ENCODE assay signal across 8 cellular contexts in the genomic region with DNA sequence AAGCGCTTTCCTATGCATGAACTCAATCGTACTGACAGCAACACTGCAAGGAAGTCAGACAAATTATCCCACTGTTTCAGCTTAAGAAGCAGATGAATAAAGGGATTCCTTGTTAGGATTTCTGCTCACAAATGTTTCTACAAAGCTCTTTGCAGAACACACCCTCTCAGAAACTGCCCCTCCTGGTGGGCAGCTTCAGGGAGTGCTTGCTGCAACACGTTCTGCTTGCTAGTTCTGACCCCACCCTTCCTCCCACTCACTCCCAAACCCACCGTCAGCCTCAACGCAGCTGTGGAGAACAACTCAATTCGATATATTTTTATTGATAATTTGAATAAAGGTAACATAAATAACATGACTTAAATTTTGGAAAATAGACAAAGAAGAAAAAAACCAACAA.
DNase-seq lines count a peak whose midpoint lies in the region; ATAC-seq, FAIRE-seq and TF ChIP-seq lines count a peak whose summit lies in the region.

No MANE protein-coding gene starts in this region.

- POLR2A ChIA-PET in Caco-2 (lab: Charles Lee): no interaction called here

- ATAC-seq in HG02885 (IDR thresholded peaks at IDR 0.05; ENCODE audit: poor library complexity, unreplicated experiment) (no peak), HG03521 (IDR thresholded peaks at IDR 0.05; ENCODE audit: unreplicated experiment) (no peak), left cardiac atrium (no peak)

- intact Hi-C loops in Caco-2 (cut with micrococcal nuclease; ENCODE audit: unreplicated experiment) (no loop called here), left cardiac atrium (cut with DNase I) (no loop called here)

- peak; percentile 57 for FAIRE-seq in keratinocyte (lab: Jason Lieb, UNC)

- peaks cover 6% of the 10 kb centered on the region for H3K4me1 Mint-ChIP-seq in Caco-2 (ENCODE audit: low read depth, unreplicated experiment)
- peaks cover 15% of the 10 kb centered on the region for H3K4me1 Mint-ChIP-seq in HFFc6 (ENCODE audit: low read depth)

- no peaks in the 10 kb centered on the region for H3K9me3 ChIP-seq in Caco-2
- peaks cover 3% of the 10 kb centered on the region for H3K9me3 ChIP-seq in WERI-Rb-1 (ENCODE audit: severe bottlenecking)
- H3K9me3 ChIP-seq in keratinocyte (ENCODE audit: control insufficient read depth, low read depth, low read length): no peaks in the 10 kb centered on the region

- CTCF ChIA-PET in Caco-2 (lab: Charles Lee): interaction anchor here (0.6 to 1.4 kb wide), 6 partner anchors 22 to 388 kb away, joined by 3 to 5 read pairs (median 4); partner anchors contain the start of gene PRDM1

- no peak overlapping the region for H2AFZ ChIP-seq in keratinocyte (ENCODE audit: control insufficient read depth, low read length)

- no peaks in the 10 kb centered on the region for H4K20me1 ChIP-seq in keratinocyte (ENCODE audit: control insufficient read depth, extremely low read depth, insufficient read depth, low read length)

- H3K9me3 Mint-ChIP-seq in Caco-2 (ENCODE audit: unreplicated experiment) (no peaks in the 10 kb centered on the region), HFFc6 (no peaks in the 10 kb centered on the region)

- H3K79me2 ChIP-seq in keratinocyte (ENCODE audit: control insufficient read depth, insufficient read depth, low read length): no peaks in the 10 kb centered on the region

- no peak overlapping the region for H3K4me3 Mint-ChIP-seq in Caco-2 (ENCODE audit: unreplicated experiment)
- no peak overlapping the region for H3K4me3 Mint-ChIP-seq in HFFc6

- peak; percentile 48 to 56 for DNase-seq in Caco-2
- peak; percentile 6 for DNase-seq in HFFc6
- DNase-seq in WERI-Rb-1: peak; percentile 75
- DNase-seq in keratinocyte (ENCODE audit: low read depth, low spot score): peak; percentile 11
- DNase-seq in globus pallidus (ENCODE audit: low spot score): no peak
- no peak for DNase-seq in left cardiac atrium

- H3K27me3 Mint-ChIP-seq in Caco-2 (ENCODE audit: insufficient read depth, unreplicated experiment) (no peaks in the 10 kb centered on the region), HFFc6 (ENCODE audit: insufficient read depth) (no peaks in the 10 kb centered on the region)

- no peaks in the 10 kb centered on the region for H3K4me1 ChIP-seq in Caco-2
- peaks cover 14% of the 10 kb centered on the region for H3K4me1 ChIP-seq in keratinocyte (ENCODE audit: control insufficient read depth, extremely low read depth, insufficient read depth, low read length)

- H3K4me3 ChIP-seq in Caco-2 (ENCODE audit: low read depth, low read length) (no peak overlapping the region), WERI-Rb-1 (ENCODE audit: low read depth, low read length) (no peak overlapping the region), keratinocyte (ENCODE audit: control insufficient read depth in 2 of 3, extremely low read depth in 1 of 3, insufficient read depth in 2 of 3, low read depth in 1 of 3, low read length in 3 of 3) (no peak overlapping the region)

- H3K27ac Mint-ChIP-seq in Caco-2 (ENCODE audit: unreplicated experiment) (no peak overlapping the region), HFFc6 (no peak overlapping the region)

- no peak overlapping the region for H3K27ac ChIP-seq in WERI-Rb-1
- no peak overlapping the region for H3K27ac ChIP-seq in keratinocyte (ENCODE audit: control insufficient read depth, insufficient read depth, low read length)

- H3K4me2 ChIP-seq in keratinocyte (ENCODE audit: control insufficient read depth, extremely low read depth, insufficient read depth, low read depth, low read length): no peak overlapping the region

- H3K9me1 ChIP-seq in keratinocyte (ENCODE audit: control insufficient read depth, extremely low read depth, insufficient read depth, low read length): no peaks in the 10 kb centered on the region

- TF ChIP-seq CTCF in Caco-2 (IDR thresholded peaks at IDR 0.05; ENCODE audit: insufficient read depth in 1 of 2, low read depth in 1 of 2, low read length in 1 of 2, severe bottlenecking in 1 of 2, unreplicated experiment in 1 of 2) (peak; percentile 35 to 65), HFFc6 (IDR thresholded peaks at IDR 0.05) (peak; percentile 70), WERI-Rb-1 (IDR thresholded peaks at IDR 0.05; ENCODE audit: low read depth, low read length) (peak; percentile 72), keratinocyte (optimal IDR thresholded peaks at IDR 0.05 in 1 of 3, IDR thresholded peaks at IDR 0.05 in 1 of 3, conservative IDR thresholded peaks at IDR 0.05 in 1 of 3; ENCODE audit: extremely low read depth in 1 of 3, insufficient read depth in 2 of 3, low read length in 3 of 3) (peak; percentile 51 to 62 (median 61))

- H3K36me3 ChIP-seq in Caco-2 (ENCODE audit: control insufficient read depth, insufficient read depth, low read length): no peaks in the 10 kb centered on the region
- H3K36me3 ChIP-seq in WERI-Rb-1: no peaks in the 10 kb centered on the region
- no peaks in the 10 kb centered on the region for H3K36me3 ChIP-seq in keratinocyte (ENCODE audit: control insufficient read depth in 2 of 2, extremely low read depth in 1 of 2, insufficient read depth in 2 of 2, low read length in 2 of 2)

- H3K36me3 Mint-ChIP-seq in Caco-2 (ENCODE audit: insufficient read depth, unreplicated experiment): no peaks in the 10 kb centered on the region
- no peaks in the 10 kb centered on the region for H3K36me3 Mint-ChIP-seq in HFFc6 (ENCODE audit: low read depth)

- BruUV-seq in Caco-2 (replicated peaks; lab: Mats Ljungman, UMichigan): no TSS peak

- dilution Hi-C loops in keratinocyte (cut with MboI; ENCODE audit: extremely low pct_ligation_motif_present, low sequenced_read_pairs): no loop called here

- H3K27me3 ChIP-seq in Caco-2 (replicated peaks; ENCODE audit: control insufficient read depth, insufficient read depth, low read length) (no peaks in the 10 kb centered on the region), WERI-Rb-1 (ENCODE audit: insufficient read depth, low read depth, severe bottlenecking) (no peaks in the 10 kb centered on the region), keratinocyte (ENCODE audit: control insufficient read depth, extremely low read depth, insufficient read depth, low read length) (no peaks in the 10 kb centered on the region)

- H3K9ac ChIP-seq in keratinocyte (ENCODE audit: control insufficient read depth, extremely low read depth, insufficient read depth, low read length): no peak overlapping the region

Comparison
In these comparisons a context has a peak if more than half of its experiments do, and no peak if none do; other contexts are left out.
1. DNase-seq: peak in Caco-2 (2 of 2), HFFc6 (single experiment), WERI-Rb-1 (single experiment) and keratinocyte (single experiment); none in globus pallidus (single experiment) and left cardiac atrium (single experiment).
2. Peak in every context shown above with its lines, with median percentiles within 50 percentile points of each other: CTCF ChIP-seq.